30 cellular contexts compared by ENCODE assay signal in genomic region chr13:76955236-76955635, GRCh38. TPM values are rescaled to one million over a fixed set of nuclear protein-coding genes. Genes with fewer than 3 reads are reported as not detected.
DNase-seq lines count a peak whose midpoint lies in the region; ATAC-seq, FAIRE-seq and TF ChIP-seq lines count a peak whose summit lies in the region.
"Had no signal": no experiment of that assay in that cellular context is flagged by ENCODE, and none has a peak within 500 bp of the region (broad histone marks: within the 10 kb centered on the region; RNA-seq: fewer than 3 reads in every experiment).

No MANE protein-coding gene starts in this region.

- intact Hi-C loops in adrenal gland (cut with DNase I): no loop called here
- intact Hi-C loops in pancreas (cut with DNase I): no loop called here

- H3K36me3 ChIP-seq in adrenal gland (replicated peaks in 1 of 2) (no peaks in the 10 kb centered on the region), pancreas (no peaks in the 10 kb centered on the region)
- H3K36me3 ChIP-seq: BE2C, BLaER1 had no signal

- H3K9me3 ChIP-seq in adrenal gland (replicated peaks in 1 of 3): peaks cover 0 to 4% (median 0%) of the 10 kb centered on the region in 3 donors
- no peaks in the 10 kb centered on the region for H3K9me3 ChIP-seq in pancreas

- TF ChIP-seq POLR2A in adrenal gland (IDR thresholded peaks at IDR 0.05): no peak

- ATAC-seq in pancreas: no peak
- ATAC-seq in HG02763 (IDR thresholded peaks at IDR 0.05; ENCODE audit: unreplicated experiment): no peak
- ATAC-seq: GM12878 had no signal

- no peak for FAIRE-seq in pancreas (lab: Jason Lieb, UNC)
- FAIRE-seq: A204.1, GM12878, GM12892, GM18507 had no signal

- H3K27ac ChIP-seq in adrenal gland: no peak overlapping the region
- H3K27ac ChIP-seq in pancreas: no peak overlapping the region
- H3K27ac ChIP-seq: BLaER1 had no signal

- no peaks in the 10 kb centered on the region for H3K27me3 ChIP-seq in adrenal gland
- H3K27me3 ChIP-seq in pancreas: no peaks in the 10 kb centered on the region
- H3K27me3 ChIP-seq: BE2C, BLaER1 had no signal

- H3K4me1 ChIP-seq in adrenal gland (replicated peaks in 1 of 2) (no peaks in the 10 kb centered on the region), pancreas (no peaks in the 10 kb centered on the region)
- H3K4me1 ChIP-seq: BE2C, BLaER1 had no signal

- WGBS in adrenal gland, 4 donors: 28 to 53% (median 44%) methylated on average over 5 of the region's 5 CpGs
- 55 to 74% methylated on average over 5 of the region's 5 CpGs for WGBS in pancreas, 2 donors

- H3K4me3 ChIP-seq in adrenal gland (no peak overlapping the region), pancreas (no peak overlapping the region)
- H3K4me3 ChIP-seq: BLaER1, GM12878 had no signal

- TF ChIP-seq CTCF in adrenal gland (IDR thresholded peaks at IDR 0.05) (no peak), pancreas (IDR thresholded peaks at IDR 0.05) (no peak)

- DNase-seq in adrenal gland (peak in 6 of 7 donors; percentile 17 to 58 (median 28)), kidney tubule cell (ENCODE audit: low spot score) (peak; percentile 73), mucosa of gallbladder (ENCODE audit: low spot score) (peak; percentile 66), pancreas (no peak)
- DNase-seq: 8988T; ACHN; BE2C; C1 segment of cervical spinal cord; CD4-positive, alpha-beta memory T cell; CD4-positive, CD25-positive, alpha-beta regulatory T cell; CD8-positive, alpha-beta memory T cell; COR-L47; DMS 273 treated with DMSO at 0.1 percent for 48 hours; DMS153; DMS53; DMS79; DND-41; EL; GDM1 had no signal

RNA-seq across cellular contexts. Expression of gene ACOD1, which starts 6.9 kb away (rescaled TPM):
- total RNA-seq in adrenal gland (not detected), mucosa of gallbladder (not detected), pancreas (not detected)
- polyA plus RNA-seq in adrenal gland (not detected), pancreas (not detected)
- total RNA-seq: A673; CD4-positive, alpha-beta memory T cell; CD4-positive, CD25-positive, alpha-beta regulatory T cell; CD8-positive, alpha-beta memory T cell; Daoy; G401; GM12878 had no signal
- polyA plus RNA-seq: AG04450; CD14-positive monocyte; CD4-positive, alpha-beta memory T cell; CD4-positive, CD25-positive, alpha-beta regulatory T cell; CD8-positive, alpha-beta memory T cell; GM12878 had no signal

RNA-seq across cellular contexts. Expression of gene CLN5, which starts 36.6 kb away (rescaled TPM):
- total RNA-seq in adrenal gland (10 to 100 TPM; 21.6 to 46.9 (median 37.1) TPM), mucosa of gallbladder (56.9 TPM), pancreas (10 to 100 TPM; 14.3 to 24.3 (median 19.4) TPM)
- polyA plus RNA-seq in adrenal gland (10 to 100 TPM; 16.7 to 42.7 (median 21.3) TPM), pancreas (10 to 100 TPM in 1 of 2 donors, 1 to 10 TPM in 1; 9.1 to 17.0 TPM)

Comparison
In these comparisons a context has a peak if more than half of its experiments do, and no peak if none do; other contexts are left out.
1. DNase-seq: peak in adrenal gland (6 of 7), kidney tubule cell (single experiment) and mucosa of gallbladder (single experiment); none in pancreas (0 of 6).